In the genomic region with DNA sequence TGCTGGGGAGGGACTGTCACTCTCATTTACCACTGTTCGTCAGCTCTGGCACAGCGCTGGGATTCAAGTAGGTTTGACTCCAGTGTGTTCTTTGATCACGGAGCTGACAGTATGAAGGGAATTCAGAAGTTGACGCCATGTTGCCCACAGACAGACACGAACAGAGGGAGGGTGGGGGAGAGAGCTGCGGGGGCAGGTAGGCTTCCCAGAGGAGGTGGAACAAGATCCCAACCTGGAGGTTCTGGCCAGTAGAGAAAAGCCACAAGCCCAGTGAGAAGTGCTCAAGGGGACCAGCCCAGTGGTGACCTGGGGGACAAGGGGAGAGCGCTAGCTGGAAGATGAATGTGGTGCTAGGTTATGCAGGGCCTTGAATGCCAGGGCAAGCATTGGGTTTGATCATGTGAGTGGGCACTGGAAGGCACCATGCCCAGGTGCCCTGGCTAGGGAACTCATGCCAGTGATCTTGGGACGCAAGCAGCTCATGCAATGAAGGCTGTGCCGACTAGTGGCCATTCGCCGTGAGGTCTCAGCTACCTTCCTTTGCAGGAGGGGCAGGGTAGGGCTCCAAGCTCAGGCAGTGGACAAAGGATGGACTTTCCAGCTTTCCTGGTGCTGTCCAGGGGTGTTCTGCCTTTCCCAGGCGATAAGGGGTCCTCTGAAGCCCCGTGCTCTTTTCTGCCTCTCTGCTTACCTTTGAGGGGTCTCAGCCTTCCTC, we compare ENCODE assay signal across 34 cellular contexts. TPM values are rescaled to one million over a fixed set of nuclear protein-coding genes. Genes with fewer than 3 reads are reported as not detected.
"Had no signal": no experiment of that assay in that cellular context is flagged by ENCODE, and none has a peak within 500 bp of the region (broad histone marks: within the 10 kb centered on the region; RNA-seq: fewer than 3 reads in every experiment).

No MANE protein-coding gene starts in this region.

- DNase-seq: activated CD4-positive, alpha-beta T cell treated with anti-CD3 and anti-CD28 coated beads, Interleukin-2, amount 10 ng/mL, durations not matched to agents 24 days and 14 days; activated CD4-positive, alpha-beta T cell treated with anti-CD3 and anti-CD28 coated beads, Interleukin-2, amount 50 U/mL, for 4 hours; activated CD8-positive, alpha-beta T cell treated with anti-CD3 and anti-CD28 coated beads for 36 hours; activated naive CD4-positive, alpha-beta T cell treated with anti-CD3 and anti-CD28 coated beads, Interleukin-2, amount 10 ng/mL, durations not matched to agents 7 days and 5 days; activated naive CD8-positive, alpha-beta T cell treated with anti-CD3 and anti-CD28 coated beads, Interleukin-2, amount 10 ng/mL, durations not matched to agents 7 days and 5 days; activated T-cell treated with anti-CD3 and anti-CD28 coated beads, Interleukin-2, amount 50 U/mL, for 24 hours; amygdala; body of pancreas; caudate nucleus; cerebellar nuclear complex; NCI-H1105; NCI-H1417 treated with DMSO at 0.1 percent for 48 hours; NCI-H187 treated with DMSO at 0.1 percent for 48 hours; NCI-H2081 treated with DMSO at 0.1 percent for 48 hours; NCI-H226; NCI-H446 treated with DMSO at 0.1 percent for 48 hours; NCI-H524; NCI-H69; NCI-H82; NK-92 treated with Interleukin-12 subunit alpha and Interleukin-12 subunit beta, amount 100 ng/mL, for 24 hours; PC-3; Peyer's patch; SIG-M5; SW 1271; T-helper 1 cell; T-helper 2 cell; T-helper 9 cell had no signal

- H3K9me3 ChIP-seq: body of pancreas, breast epithelium, Peyer's patch had no signal

- H3K27me3 ChIP-seq: body of pancreas, breast epithelium, Peyer's patch had no signal

- H3K4me1 ChIP-seq: body of pancreas, breast epithelium, Peyer's patch had no signal

- ATAC-seq: activated CD8-positive, alpha-beta T cell treated with anti-CD3 and anti-CD28 coated beads for 36 hours; body of pancreas; K562; PC-3; Right ventricle myocardium inferior had no signal

- FAIRE-seq: astrocyte, K562 had no signal

- H3K36me3 ChIP-seq: breast epithelium, Peyer's patch had no signal

- H3K4me3 ChIP-seq: body of pancreas, breast epithelium, K562, Peyer's patch had no signal

- H3K27ac ChIP-seq: body of pancreas, breast epithelium, Peyer's patch, RWPE1 had no signal

RNA-seq across cellular contexts. Expression of a gene that starts 50.4 kb away (rescaled TPM):
- total RNA-seq: activated CD4-positive, alpha-beta T cell treated with anti-CD3 and anti-CD28 coated beads, Interleukin-2, amount 10 ng/mL, durations not matched to agents 24 days and 14 days; activated CD8-positive, alpha-beta memory T cell treated with anti-CD3 and anti-CD28 coated beads for 36 hours; activated CD8-positive, alpha-beta T cell treated with anti-CD3 and anti-CD28 coated beads for 36 hours; activated naive CD8-positive, alpha-beta T cell treated with anti-CD3 and anti-CD28 coated beads, Interleukin-2, amount 10 ng/mL, durations not matched to agents 7 days and 5 days; activated T-helper 2 cell treated with anti-CD3 and anti-CD28 coated beads, Interferon-gamma antibody, Interleukin-2, Interleukin-4, amounts not matched to agents 10 μg/mL and 5 μg/mL and 100 μg/mL, durations not matched to agents 14 hours and 24 hours and 36 hours; K562; Peyer's patch had no signal
- polyA plus RNA-seq: K562 had no signal
